In genomic region chr3:51621091-51621892, GRCh38 we compare ENCODE assay signal across 1 cellular context.
TF ChIP-seq lines count a peak whose summit lies in the region.

No MANE protein-coding gene starts in this region.

TF ChIP-seq in HepG2, 621 proteins besides CTCF, POLR2A, EP300 and RAD21 (continued from another document):
- TF ChIP-seq PRDM4 (CRISPR knock-in tag; IDR thresholded peaks at IDR 0.05; ENCODE audit: borderline replicate concordance) (no peak), TBP (CRISPR knock-in tag; IDR thresholded peaks at IDR 0.05) (no peak), ARID5B (CRISPR knock-in tag; IDR thresholded peaks at IDR 0.05) (peak; percentile 66; the same call in 1 of the 2 replicates)
